Comparison of ENCODE assay signal across 19 cellular contexts in the genomic region with DNA sequence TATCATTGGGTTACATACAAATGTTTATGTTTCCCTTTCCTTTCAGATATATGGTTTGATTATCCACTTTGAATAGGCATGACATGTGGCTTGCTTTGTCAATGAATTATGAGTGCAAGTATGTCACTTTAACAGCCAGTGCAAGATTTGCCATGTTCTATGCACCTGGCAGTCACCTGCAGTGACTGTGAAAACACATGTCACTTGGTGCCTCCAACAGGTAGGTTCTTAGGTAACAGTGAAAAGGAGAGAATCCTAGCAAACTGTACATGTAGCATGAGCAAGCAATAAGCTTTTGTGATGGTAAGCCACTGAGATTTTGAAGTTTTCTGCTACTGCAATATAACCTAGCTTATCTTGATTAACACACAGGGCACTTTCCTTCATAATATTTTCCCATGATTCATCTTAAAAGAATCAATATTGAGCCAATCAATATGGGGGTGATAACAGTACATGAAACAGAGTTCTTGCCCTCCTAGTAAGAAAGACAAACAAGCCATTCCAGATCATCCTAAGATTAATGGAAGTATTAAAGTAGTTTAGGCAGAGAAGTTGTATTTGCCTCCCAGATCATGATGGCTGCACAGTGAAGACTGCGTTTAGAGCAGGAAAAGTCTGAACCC. TPM values are rescaled to one million over a fixed set of nuclear protein-coding genes. Genes with fewer than 3 reads are reported as not detected.
DNase-seq lines count a peak whose midpoint lies in the region; ATAC-seq, FAIRE-seq and TF ChIP-seq lines count a peak whose summit lies in the region.
"Had no signal": no experiment of that assay in that cellular context is flagged by ENCODE, and none has a peak within 500 bp of the region (broad histone marks: within the 10 kb centered on the region; RNA-seq: fewer than 3 reads in every experiment).

No MANE protein-coding gene starts in this region.

- in situ Hi-C loops in HepG2 (cut with HindIII; ENCODE audit: extremely low pct_ligation_motif_present, low pct_unique_long_range_greater_than_20kb) (no loop called here), G401 (cut with HindIII; ENCODE audit: low sequenced_read_pairs) (no loop called here)

- WGBS in HepG2 (ENCODE audit: low lambda C conversion rate) = 0% methylated on average over 1 of the region's 1 CpG
- 77% methylated on average over 1 of the region's 1 CpG for WGBS in right lobe of liver (ENCODE audit: insufficient coverage, low coverage, low lambda C conversion rate, missing lambda C conversion rate)

- H3K27ac ChIP-seq in HepG2 (ENCODE audit: extremely low read length, insufficient read depth, low read length) = no peak overlapping the region
- no peak overlapping the region for H3K27ac ChIP-seq in right lobe of liver
- peak overlapping the region; percentile 96 for H3K27ac ChIP-seq in foreskin keratinocyte
- H3K27ac ChIP-seq: RWPE1, SJSA1 had no signal

- H3K4me3 ChIP-seq in HepG2 (replicated peaks in 1 of 3; ENCODE audit: insufficient read depth in 1 of 3, low read depth in 2 of 3, low read length in 3 of 3) (no peak overlapping the region), right lobe of liver (no peak overlapping the region)
- H3K4me3 ChIP-seq: SJSA1 had no signal

- no peak overlapping the region for H2AFZ ChIP-seq in HepG2 (ENCODE audit: low read length)

- intact Hi-C loops in HepG2 (cut with micrococcal nuclease; ENCODE audit: unreplicated experiment) = no loop called here
- intact Hi-C loops in right lobe of liver (cut with DNase I) = no loop called here

- H3K9me3 ChIP-seq in HepG2 (ENCODE audit: low read length) = no peaks in the 10 kb centered on the region
- H3K9me3 ChIP-seq in right lobe of liver = no peaks in the 10 kb centered on the region
- H3K9me3 ChIP-seq: SJSA1 had no signal

- no peak for ATAC-seq in HepG2
- no peak for ATAC-seq in right lobe of liver
- no peak for ATAC-seq in foreskin keratinocyte
- ATAC-seq: CD8-positive, alpha-beta T cell; T-cell had no signal

- TF ChIP-seq RAD21 in HepG2 (CRISPR knock-in tag; IDR thresholded peaks at IDR 0.05) = no peak

- no peaks in the 10 kb centered on the region for H3K36me3 ChIP-seq in HepG2 (replicated peaks in 1 of 2; ENCODE audit: control insufficient read depth in 1 of 2, insufficient read depth in 2 of 2, low read length in 2 of 2)
- no peaks in the 10 kb centered on the region for H3K36me3 ChIP-seq in right lobe of liver
- H3K36me3 ChIP-seq: SJSA1 had no signal

- TF ChIP-seq CTCF in HepG2 (CRISPR knock-in tag; IDR thresholded peaks at IDR 0.05) (no peak), right lobe of liver (IDR thresholded peaks at IDR 0.05) (no peak), foreskin keratinocyte (conservative IDR thresholded peaks at IDR 0.05) (no peak)

- no peak for TF ChIP-seq EP300 in HepG2 (IDR thresholded peaks at IDR 0.05; ENCODE audit: low read depth in 2 of 2, low read length in 2 of 2)
- TF ChIP-seq EP300 in HepG2 (CRISPR knock-in tag; IDR thresholded peaks at IDR 0.05; ENCODE audit: borderline replicate concordance) = no peak

- no peak for DNase-seq in HepG2 (ENCODE audit: low spot score)
- no peak for DNase-seq in right lobe of liver
- DNase-seq in NCI-H146 (lab: John Stamatoyannopoulos, UW) = peak; percentile 40
- no peak for DNase-seq in foreskin keratinocyte
- DNase-seq in G401 (ENCODE audit: low spot score) = no peak
- DNase-seq in SKM-1 treated with dmso at 0.1 percent for 144 hours (lab: John Stamatoyannopoulos, UW; ENCODE audit: unreplicated experiment) = no peak
- no peak for DNase-seq in DMS79 treated with DMSO at 0.1 percent for 48 hours (lab: John Stamatoyannopoulos, UW)
- DNase-seq: CD8-positive, alpha-beta T cell; MV-4-11; NCI-H1436 treated with DMSO at 0.1 percent for 48 hours; NCI-H2171; NCI-H510A; NK-92 treated with Interleukin-12 subunit alpha and Interleukin-12 subunit beta, amount 100 ng/mL, for 24 hours; OCI-M1; T-cell had no signal

- TF ChIP-seq POLR2A in HepG2 (IDR thresholded peaks at IDR 0.05; ENCODE audit: insufficient read depth in 1 of 2, low read depth in 2 of 2, low read length in 2 of 2) = no peak
- no peak for TF ChIP-seq POLR2A in right lobe of liver (IDR thresholded peaks at IDR 0.05)

- H4K20me1 ChIP-seq in HepG2 (ENCODE audit: insufficient read depth, low read length) = no peaks in the 10 kb centered on the region

- POLR2A ChIA-PET in HepG2 (lab: Yijun Ruan, JAX) = no interaction called here

- no peak overlapping the region for H3K9ac ChIP-seq in HepG2 (ENCODE audit: insufficient read depth, low read depth, low read length)

- 0 out of 2 replicates have a peak, but pooled peaks cover 5% of the 10 kb centered on the region for H3K4me1 ChIP-seq in HepG2 (ENCODE audit: insufficient read depth, low read length)
- no peaks in the 10 kb centered on the region for H3K4me1 ChIP-seq in right lobe of liver
- H3K4me1 ChIP-seq in foreskin keratinocyte = peaks cover 36% of the 10 kb centered on the region

- CTCF ChIA-PET in HepG2 (lab: Yijun Ruan, JAX; ENCODE audit: low intra/inter-chr PET ratio, low total read pairs) = no interaction called here

- no TSS peak for BruUV-seq in HepG2 (replicated peaks; lab: Mats Ljungman, UMichigan)

- no peak overlapping the region for H3K4me2 ChIP-seq in HepG2 (ENCODE audit: low read depth, low read length)

- H3K27me3 ChIP-seq in HepG2 (ENCODE audit: control insufficient read depth in 1 of 2, insufficient read depth in 2 of 2, low read length in 2 of 2) (no peaks in the 10 kb centered on the region), right lobe of liver (no peaks in the 10 kb centered on the region), foreskin keratinocyte (no peaks in the 10 kb centered on the region)
- H3K27me3 ChIP-seq: SJSA1 had no signal

- no peaks in the 10 kb centered on the region for H3K79me2 ChIP-seq in HepG2 (ENCODE audit: insufficient read depth, low read length)

- no peak for FAIRE-seq in HepG2 (lab: Jason Lieb, UNC)
- FAIRE-seq: GM12891, GM19239 had no signal

TF ChIP-seq in HepG2, 621 proteins besides CTCF, POLR2A, EP300 and RAD21 (continues in another document):
- TF ChIP-seq POLR2G (IDR thresholded peaks at IDR 0.05; ENCODE audit: low read depth, low read length) (no peak), KAT2B (IDR thresholded peaks at IDR 0.05; ENCODE audit: borderline replicate concordance, low read depth, low read length) (peak; percentile 65; the same call in 1 of the 2 replicates)

RNA-seq across cellular contexts. Expression of a gene that starts 7.9 kb away (rescaled TPM):
- total RNA-seq in HepG2 (2016; rRNA removed; fragmentation: Illumina TruSeq; extraction: Trizol) (11.8 and 23.0 TPM in 2 replicates), right lobe of liver (10 to 100 TPM in 5 of 6 experiments, 1 to 10 TPM in 1; 7.5 to 13.8 (median 12.4) TPM), foreskin keratinocyte (66.7 and 79.3 TPM in 2 replicates)
- 6.1 and 6.9 TPM in 2 replicates for total RNA-seq in HepG2 (2016; cell fraction: cytosol; rRNA removed; fragmentation: Illumina TruSeq; extraction: Trizol; ENCODE audit: low read depth)
- total RNA-seq in HepG2 (2016; cell fraction: insoluble cytoplasmic fraction; rRNA removed; fragmentation: Illumina TruSeq; extraction: Trizol) = 12.6 and 22.2 TPM in 2 replicates
- 13.0 and 14.4 TPM in 2 replicates for total RNA-seq in HepG2 (2016; cell fraction: membrane; rRNA removed; fragmentation: Illumina TruSeq; extraction: Trizol)
- total RNA-seq in HepG2 (2016; cell fraction: nucleus; rRNA removed; fragmentation: Illumina TruSeq; extraction: Trizol) = 10.8 and 11.3 TPM in 2 replicates
- polyA plus RNA-seq in HepG2 (2011; rRNA removed) (12.8 and 19.5 TPM in 2 replicates), foreskin keratinocyte (54.8 and 62.8 TPM in 2 replicates)
- 9.2 and 12.2 TPM in 2 replicates for polyA plus RNA-seq in HepG2 (2011; cell fraction: cytosol; rRNA removed)
- 6.4 and 6.7 TPM in 2 replicates for polyA plus RNA-seq in HepG2 (2011; cell fraction: nucleus; rRNA removed)
- polyA plus RNA-seq in HepG2 (2012) = 23.7 and 26.7 TPM in 2 replicates
- 14.5 and 15.2 TPM in 2 replicates for polyA plus RNA-seq in HepG2 (2016; cell fraction: cytosol; fragmentation: Illumina TruSeq; extraction: Trizol; ENCODE audit: low read depth)
- 50.3 and 60.4 TPM in 2 replicates for polyA plus RNA-seq in HepG2 (2016; cell fraction: insoluble cytoplasmic fraction; fragmentation: Illumina TruSeq; extraction: Trizol; ENCODE audit: low read depth)
- 16.5 and 20.5 TPM in 2 replicates for polyA plus RNA-seq in HepG2 (2016; cell fraction: membrane; fragmentation: Illumina TruSeq; extraction: Trizol; ENCODE audit: low read depth)
- polyA plus RNA-seq in HepG2 (2016; cell fraction: nucleus; fragmentation: Illumina TruSeq; extraction: Trizol; ENCODE audit: insufficient read depth, low read depth) = 19.8 and 21.9 TPM in 2 replicates
- 9.4 and 17.2 TPM in 2 replicates for polyA minus RNA-seq in HepG2 (2011; rRNA and poly(A)+ RNA removed; ENCODE audit: low replicate concordance)
- polyA minus RNA-seq in HepG2 (2011; cell fraction: cytosol; rRNA and poly(A)+ RNA removed) = 16.0 and 21.1 TPM in 2 replicates
- polyA minus RNA-seq in HepG2 (2011; cell fraction: nucleus; rRNA and poly(A)+ RNA removed) = 23.4 and 25.4 TPM in 2 replicates
- 34.7 and 39.8 TPM in 2 replicates for total RNA-seq in G401 (2014; rRNA removed; shearing (Covaris generic))

RNA-seq across cellular contexts. Expression of a gene that starts 49.3 kb away (rescaled TPM):
- total RNA-seq in HepG2 (2016; rRNA removed; fragmentation: Illumina TruSeq; extraction: Trizol) (28.3 and 32.9 TPM in 2 replicates), right lobe of liver (10 to 100 TPM in 1 of 6 experiments, 1 to 10 TPM in 5; 5.4 to 11.2 (median 7.4) TPM), foreskin keratinocyte (24.0 and 24.8 TPM in 2 replicates)
- total RNA-seq in HepG2 (2016; cell fraction: cytosol; rRNA removed; fragmentation: Illumina TruSeq; extraction: Trizol; ENCODE audit: low read depth) = 12.5 and 12.7 TPM in 2 replicates
- total RNA-seq in HepG2 (2016; cell fraction: insoluble cytoplasmic fraction; rRNA removed; fragmentation: Illumina TruSeq; extraction: Trizol) = 30.7 and 33.3 TPM in 2 replicates
- 14.6 and 15.8 TPM in 2 replicates for total RNA-seq in HepG2 (2016; cell fraction: membrane; rRNA removed; fragmentation: Illumina TruSeq; extraction: Trizol)
- 30.1 and 33.7 TPM in 2 replicates for total RNA-seq in HepG2 (2016; cell fraction: nucleus; rRNA removed; fragmentation: Illumina TruSeq; extraction: Trizol)
- polyA plus RNA-seq in HepG2 (2011; rRNA removed) (16.8 and 18.7 TPM in 2 replicates), foreskin keratinocyte (22.3 and 24.4 TPM in 2 replicates)
- polyA plus RNA-seq in HepG2 (2011; cell fraction: cytosol; rRNA removed) = 8.3 and 14.2 TPM in 2 replicates
- 9.4 and 16.5 TPM in 2 replicates for polyA plus RNA-seq in HepG2 (2011; cell fraction: nucleus; rRNA removed)
- 18.1 and 23.0 TPM in 2 replicates for polyA plus RNA-seq in HepG2 (2012)
- 5.8 and 6.2 TPM in 2 replicates for polyA plus RNA-seq in HepG2 (2016; cell fraction: cytosol; fragmentation: Illumina TruSeq; extraction: Trizol; ENCODE audit: low read depth)
- polyA plus RNA-seq in HepG2 (2016; cell fraction: insoluble cytoplasmic fraction; fragmentation: Illumina TruSeq; extraction: Trizol; ENCODE audit: low read depth) = 34.8 and 35.3 TPM in 2 replicates
- polyA plus RNA-seq in HepG2 (2016; cell fraction: membrane; fragmentation: Illumina TruSeq; extraction: Trizol; ENCODE audit: low read depth) = 6.6 and 7.4 TPM in 2 replicates
- 38.2 and 38.8 TPM in 2 replicates for polyA plus RNA-seq in HepG2 (2016; cell fraction: nucleus; fragmentation: Illumina TruSeq; extraction: Trizol; ENCODE audit: insufficient read depth, low read depth)
- polyA minus RNA-seq in HepG2 (2011; rRNA and poly(A)+ RNA removed; ENCODE audit: low replicate concordance) = 3.7 and 5.4 TPM in 2 replicates
- 6.5 and 12.1 TPM in 2 replicates for polyA minus RNA-seq in HepG2 (2011; cell fraction: cytosol; rRNA and poly(A)+ RNA removed)
- 50.2 and 64.5 TPM in 2 replicates for polyA minus RNA-seq in HepG2 (2011; cell fraction: nucleus; rRNA and poly(A)+ RNA removed)
- 36.8 and 42.2 TPM in 2 replicates for total RNA-seq in G401 (2014; rRNA removed; shearing (Covaris generic))
